ENCODE assay signal across 26 cellular contexts in genomic region chr15:100107151-100107550, GRCh38.
DNase-seq lines count a peak whose midpoint lies in the region; ATAC-seq and TF ChIP-seq lines count a peak whose summit lies in the region.
"Had no signal": no experiment of that assay in that cellular context is flagged by ENCODE, and none has a peak within 500 bp of the region (broad histone marks: within the 10 kb centered on the region; RNA-seq: fewer than 3 reads in every experiment).

No MANE protein-coding gene starts in this region.

- DNase-seq in cardiac septum (ENCODE audit: low spot score) = peak; percentile 75
- no peak for DNase-seq in left ventricle myocardium inferior
- DNase-seq in neural crest cell (ENCODE audit: low read depth, low spot score) = no peak
- DNase-seq in NCI-H1694 treated with DMSO at 0.1 percent for 48 hours (lab: John Stamatoyannopoulos, UW) = no peak
- no peak for DNase-seq in NOMO-1 treated with DMSO at 0.1 percent for 48 hours (lab: John Stamatoyannopoulos, UW; ENCODE audit: unreplicated experiment)
- DNase-seq in immature natural killer cell = no peak
- DNase-seq in T-helper 2 cell = no peak
- DNase-seq: 8988T; C1 segment of cervical spinal cord; CD8-positive, alpha-beta T cell; DMS153; HCEC 1CT; KG1; NCI-H1092 treated with DMSO at 0.1 percent for 48 hours; NCI-H1436 treated with DMSO at 0.1 percent for 48 hours; NCI-H2029 treated with DMSO at 0.1 percent for 48 hours; NCI-H345; NCI-H524; NCI-H774; NK-92 treated with Interleukin-12 subunit alpha and Interleukin-12 subunit beta, amount 100 ng/mL, for 24 hours had no signal

- H3K9me3 ChIP-seq in left ventricle myocardium inferior (replicated peaks) = no peaks in the 10 kb centered on the region
- H3K9me3 ChIP-seq: SJSA1 had no signal

- H3K27me3 ChIP-seq in left ventricle myocardium inferior (ENCODE audit: low read depth) = no peaks in the 10 kb centered on the region
- H3K27me3 ChIP-seq: SJSA1 had no signal

- no peak overlapping the region for H3K4me3 ChIP-seq in left ventricle myocardium inferior
- H3K4me3 ChIP-seq: GM23338, SJSA1 had no signal

- no peak; the same call in 2 of the 3 replicates for ATAC-seq in SK-N-SH treated with all-trans-retinoic acid at 6 μM for 48 hours
- ATAC-seq: CD8-positive, alpha-beta T cell; GM23338; Panc1; Right ventricle myocardium inferior had no signal

- H3K36me3 ChIP-seq in left ventricle myocardium inferior = no peaks in the 10 kb centered on the region
- H3K36me3 ChIP-seq: SJSA1 had no signal

- peaks cover 29% of the 10 kb centered on the region for H3K4me1 ChIP-seq in left ventricle myocardium inferior

- intact Hi-C loops in cardiac septum (cut with DNase I) = no loop called here
- intact Hi-C loops in left ventricle myocardium inferior (cut with micrococcal nuclease) = no loop called here

- H3K9me3 Mint-ChIP-seq in neural crest cell (peaks cover 3% of the 10 kb centered on the region), immature natural killer cell (no peaks in the 10 kb centered on the region)
- H3K9me3 Mint-ChIP-seq: CD8-positive, alpha-beta T cell; GM23338 had no signal

- H3K4me1 Mint-ChIP-seq in neural crest cell (peaks cover 30% of the 10 kb centered on the region), immature natural killer cell (peaks cover 0 to 9% of the 10 kb centered on the region in 2 donors)
- H3K4me1 Mint-ChIP-seq: GM23338 had no signal

- H3K36me3 Mint-ChIP-seq in neural crest cell (ENCODE audit: low read depth) (peaks cover 2% of the 10 kb centered on the region), immature natural killer cell (no peaks in the 10 kb centered on the region)
- H3K36me3 Mint-ChIP-seq: CD8-positive, alpha-beta T cell had no signal

- H3K27ac Mint-ChIP-seq in neural crest cell (ENCODE audit: unreplicated experiment) = peak overlapping the region; percentile 73
- H3K27ac Mint-ChIP-seq in immature natural killer cell = no peak overlapping the region
- H3K27ac Mint-ChIP-seq: CD8-positive, alpha-beta T cell; GM23338 had no signal

- H3K27me3 Mint-ChIP-seq in neural crest cell (ENCODE audit: low read depth) (no peaks in the 10 kb centered on the region), immature natural killer cell (ENCODE audit: low read depth in 3 of 3) (peaks cover 0 to 2% (median 0%) of the 10 kb centered on the region in 3 donors)

- H3K4me3 Mint-ChIP-seq in neural crest cell (no peak overlapping the region), immature natural killer cell (no peak overlapping the region)
- H3K4me3 Mint-ChIP-seq: CD8-positive, alpha-beta T cell; GM23338 had no signal

- TF ChIP-seq CTCF in left ventricle myocardium inferior (IDR thresholded peaks at IDR 0.05; ENCODE audit: borderline replicate concordance) = no peak
- TF ChIP-seq CTCF in neural crest cell (conservative IDR thresholded peaks at IDR 0.05) = no peak

- H3K27ac ChIP-seq in left ventricle myocardium inferior (replicated peaks) = no peak overlapping the region
- H3K27ac ChIP-seq: HL-60, SJSA1 had no signal

TF ChIP-seq in SK-N-SH treated with all-trans-retinoic acid at 6 μM for 48 hours, 23 proteins besides CTCF, POLR2A, EP300 and RAD21:
- TF ChIP-seq TCF4 (CRISPR knock-in tag; IDR thresholded peaks at IDR 0.05; ENCODE audit: borderline replicate concordance) = 0 out of 2 replicates have a peak, but pooled peaks have one; percentile 29
- TF ChIP-seq ZNF8 (CRISPR knock-in tag; IDR thresholded peaks at IDR 0.05) = no peak
- TF ChIP-seq ZFP30 (CRISPR knock-in tag; IDR thresholded peaks at IDR 0.05) = no peak
- 0 out of 2 replicates have a peak, but pooled peaks have one; percentile 3 for TF ChIP-seq TSHZ2 (CRISPR knock-in tag; IDR thresholded peaks at IDR 0.05)
- TF ChIP-seq CSDC2 (CRISPR knock-in tag; IDR thresholded peaks at IDR 0.05) = no peak
- TF ChIP-seq ISL1 (CRISPR knock-in tag; IDR thresholded peaks at IDR 0.05) = no peak
- TF ChIP-seq CREB5 (CRISPR knock-in tag; IDR thresholded peaks at IDR 0.05; ENCODE audit: low read depth) = no peak
- TF ChIP-seq SNAI2 (CRISPR knock-in tag; IDR thresholded peaks at IDR 0.05) = no peak
- TF ChIP-seq ARNTL (CRISPR knock-in tag; IDR thresholded peaks at IDR 0.05; ENCODE audit: borderline replicate concordance, low read depth) = no peak
- no peak for TF ChIP-seq ZNF70 (CRISPR knock-in tag; IDR thresholded peaks at IDR 0.05)
